Comparison of ENCODE assay signal across 1 cellular context in genomic region chr15:56844892-56845291, GRCh38.
TF ChIP-seq lines count a peak whose summit lies in the region.

No MANE protein-coding gene starts in this region.

TF ChIP-seq in HCT116, 20 proteins besides CTCF, POLR2A, EP300 and RAD21 (continued from another document):
- no peak for TF ChIP-seq REST (IDR thresholded peaks at IDR 0.05; ENCODE audit: low read depth)
